13 cellular contexts compared by ENCODE assay signal in the genomic region with DNA sequence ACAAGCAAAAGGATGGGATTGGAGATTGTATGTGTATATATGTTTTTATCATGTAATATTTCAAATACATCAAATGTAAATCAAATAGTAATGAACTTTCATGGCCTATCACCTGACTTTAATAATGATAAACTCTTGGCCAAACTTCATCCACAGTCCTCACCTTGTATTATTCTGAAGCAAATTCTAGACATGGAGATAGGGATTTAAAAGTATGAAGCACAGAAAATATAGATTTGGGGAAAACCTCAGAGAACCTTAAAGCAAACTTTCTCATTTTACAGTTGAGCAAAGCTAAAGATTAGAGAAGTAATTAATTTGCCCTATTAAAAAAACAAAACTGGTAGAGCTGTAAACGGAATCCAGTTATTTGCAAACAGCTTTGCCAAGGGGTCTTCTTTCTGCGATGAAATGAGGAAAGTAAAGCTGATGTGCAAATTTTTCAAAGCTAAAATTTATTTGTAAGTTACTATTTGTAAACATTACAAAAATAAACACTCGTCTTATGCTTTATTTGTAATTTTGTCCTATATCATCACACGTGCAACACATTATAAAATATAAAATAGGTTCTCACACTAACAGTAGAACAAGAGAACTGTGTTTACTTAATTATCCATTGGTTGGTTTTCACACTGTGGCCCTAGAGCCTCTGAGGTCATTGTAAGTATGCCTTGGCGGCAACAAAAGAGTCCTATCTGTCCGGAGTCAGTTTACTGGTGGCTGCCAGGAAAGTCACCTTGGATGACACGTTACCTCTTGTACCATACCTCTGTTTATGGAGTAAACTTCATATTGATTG. TPM values are rescaled to one million over a fixed set of nuclear protein-coding genes. Genes with fewer than 3 reads are reported as not detected.
DNase-seq lines count a peak whose midpoint lies in the region; ATAC-seq and TF ChIP-seq lines count a peak whose summit lies in the region.
"Had no signal": no experiment of that assay in that cellular context is flagged by ENCODE, and none has a peak within 500 bp of the region (broad histone marks: within the 10 kb centered on the region; RNA-seq: fewer than 3 reads in every experiment).

No MANE protein-coding gene starts in this region.

- 92 to 96% methylated on average over 7 of the region's 7 CpGs for WGBS in thyroid gland, 2 donors

- intact Hi-C loops in thyroid gland (cut with DNase I), result no loop called here

- peaks cover 0 to 4% of the 10 kb centered on the region in 2 donors for H3K4me1 ChIP-seq in thyroid gland

- CTCF ChIA-PET in AG04450 (lab: Charles Lee), result interaction anchor here (1.1 to 1.6 kb wide), 2 partner anchors 18 to 29 kb away, joined by 3 to 6 read pairs; a partner anchor contains a TSS

- POLR2A ChIA-PET in AG04450 (lab: Yijun Ruan, JAX), result interaction anchor here (0.7 kb wide), 1 partner anchor 30 kb away, joined by 3 read pairs; no protein-coding TSS in a partner anchor

- no peaks in the 10 kb centered on the region for H3K36me3 ChIP-seq in brain microvascular endothelial cell (replicated peaks)
- H3K36me3 ChIP-seq in thyroid gland, result no peaks in the 10 kb centered on the region

- H3K27ac Mint-ChIP-seq in HFFc6, result peak overlapping the region; percentile 93
- peak overlapping the region; percentile 59 for H3K27ac Mint-ChIP-seq in mesothelial cell of epicardium
- no peak overlapping the region for H3K27ac Mint-ChIP-seq in T-helper 17 cell
- H3K27ac Mint-ChIP-seq: memory B cell had no signal

- H3K4me1 Mint-ChIP-seq in HFFc6 (ENCODE audit: low read depth) (peaks cover 18% of the 10 kb centered on the region), mesothelial cell of epicardium (peaks cover 13% of the 10 kb centered on the region), T-helper 17 cell (peaks cover 6% of the 10 kb centered on the region)

- H3K9me3 ChIP-seq in AG04450 (ENCODE audit: control insufficient read depth, insufficient read depth, low read length) (no peaks in the 10 kb centered on the region; the same call in 1 of the 2 replicates), T-helper 17 cell (ENCODE audit: control insufficient read depth, low read length, poor library complexity, severe bottlenecking) (no peaks in the 10 kb centered on the region), thyroid gland (no peaks in the 10 kb centered on the region)

- TF ChIP-seq POLR2A in thyroid gland (IDR thresholded peaks at IDR 0.05), result no peak

- TF ChIP-seq CTCF in AG04450 (IDR thresholded peaks at IDR 0.05; ENCODE audit: low read depth, low read length), result no peak
- no peak for TF ChIP-seq CTCF in HFFc6 (IDR thresholded peaks at IDR 0.05)
- TF ChIP-seq CTCF in brain microvascular endothelial cell (IDR thresholded peaks at IDR 0.05; ENCODE audit: low read depth, low read length, missing control alignments), result no peak
- no peak for TF ChIP-seq CTCF in mesothelial cell of epicardium (IDR thresholded peaks at IDR 0.05; ENCODE audit: unreplicated experiment)
- no peak for TF ChIP-seq CTCF in thyroid gland (IDR thresholded peaks at IDR 0.05)

- in situ Hi-C loops in brain microvascular endothelial cell (cut with HindIII; ENCODE audit: low pct_ligation_motif_present, low sequenced_read_pairs), result no loop called here

- DNase-seq in AG04450 (ENCODE audit: low read depth, low spot score), result no peak
- DNase-seq in HFFc6, result no peak
- DNase-seq in brain microvascular endothelial cell, result no peak
- no peak for DNase-seq in mesothelial cell of epicardium (ENCODE audit: low spot score in 2 of 2, unreplicated experiment in 2 of 2)
- DNase-seq in T-helper 17 cell, result no peak
- no peak for DNase-seq in thyroid gland
- no peak for DNase-seq in putamen (ENCODE audit: low spot score)
- DNase-seq: H7; stimulated activated naive CD4-positive, alpha-beta T cell had no signal

- H3K27ac ChIP-seq in AG04450 (ENCODE audit: low read depth, low read length), result peak overlapping the region; percentile 54
- peak overlapping the region; percentile 77 for H3K27ac ChIP-seq in brain microvascular endothelial cell
- H3K27ac ChIP-seq in thyroid gland, result no peak overlapping the region
- H3K27ac ChIP-seq: cardiac muscle cell had no signal

- H3K4me3 Mint-ChIP-seq in HFFc6, result peak overlapping the region; percentile 71
- no peak overlapping the region for H3K4me3 Mint-ChIP-seq in mesothelial cell of epicardium
- no peak overlapping the region for H3K4me3 Mint-ChIP-seq in T-helper 17 cell
- H3K4me3 Mint-ChIP-seq: memory B cell had no signal

- no peak for ATAC-seq in T-helper 17 cell
- no peak for ATAC-seq in GM18870 (IDR thresholded peaks at IDR 0.05; ENCODE audit: unreplicated experiment)

- H3K4me3 ChIP-seq in AG04450 (ENCODE audit: low read depth, low read length) (no peak overlapping the region), brain microvascular endothelial cell (ENCODE audit: low read depth, low read length) (no peak overlapping the region), thyroid gland (replicated peaks in 1 of 3) (no peak overlapping the region)
- H3K4me3 ChIP-seq: cardiac muscle cell had no signal

- H3K27me3 Mint-ChIP-seq in HFFc6 (ENCODE audit: insufficient read depth) (peaks cover 3% of the 10 kb centered on the region; the same call in 1 of the 2 replicates), mesothelial cell of epicardium (ENCODE audit: low read depth) (no peaks in the 10 kb centered on the region), T-helper 17 cell (no peaks in the 10 kb centered on the region)
- H3K27me3 Mint-ChIP-seq: memory B cell, progenitor cell of endocrine pancreas had no signal

- H3K9me3 Mint-ChIP-seq in HFFc6 (no peaks in the 10 kb centered on the region), mesothelial cell of epicardium (no peaks in the 10 kb centered on the region)
- H3K9me3 Mint-ChIP-seq: memory B cell had no signal

- H3K36me3 Mint-ChIP-seq in HFFc6 (ENCODE audit: low read depth) (peaks cover 8% of the 10 kb centered on the region; the same call in 1 of the 2 replicates), mesothelial cell of epicardium (peaks cover 14% of the 10 kb centered on the region), T-helper 17 cell (ENCODE audit: low read depth) (peaks cover 5% of the 10 kb centered on the region)

- no peaks in the 10 kb centered on the region for H3K27me3 ChIP-seq in AG04450 (ENCODE audit: control insufficient read depth, insufficient read depth, low read length)
- H3K27me3 ChIP-seq in brain microvascular endothelial cell (replicated peaks), result no peaks in the 10 kb centered on the region
- no peaks in the 10 kb centered on the region for H3K27me3 ChIP-seq in thyroid gland
- H3K27me3 ChIP-seq: cardiac muscle cell had no signal

RNA-seq across cellular contexts. Expression of a gene that starts 20.0 kb away (rescaled TPM):
- polyA plus RNA-seq in AG04450 (2011; rRNA removed), result 1.5 and 2.9 TPM in 2 replicates
- polyA minus RNA-seq in AG04450 (2011; rRNA and poly(A)+ RNA removed), result 1.2 and 3.0 TPM in 2 replicates
- 10 to 100 TPM in 5 of 6 experiments, 1 to 10 TPM in 1; 5.3 to 12.5 (median 11.4) TPM for total RNA-seq in HFFc6 (2021; fragmentation: NEBNext Ultra II Directional; extraction: Animal tissue kit (Norgen Biotek cat#: 25700))
- total RNA-seq in mesothelial cell of epicardium, result 5.1 to 5.7 TPM (median 5.5 TPM) in 3 replicates
- total RNA-seq in T-helper 17 cell, result under 1 TPM; 0.08 to 0.12 TPM
- total RNA-seq in thyroid gland, result under 1 TPM; 0.05 to 0.42 (median 0.18) TPM

RNA-seq across cellular contexts. Expression of a gene that starts 29.1 kb away (rescaled TPM):
- polyA plus RNA-seq in AG04450 (2011; rRNA removed), result 10.8 and 15.0 TPM in 2 replicates
- 10.4 and 12.9 TPM in 2 replicates for polyA minus RNA-seq in AG04450 (2011; rRNA and poly(A)+ RNA removed)
- total RNA-seq in HFFc6 (2021; fragmentation: NEBNext Ultra II Directional; extraction: Animal tissue kit (Norgen Biotek cat#: 25700)), result 10 to 100 TPM; 13.2 to 17.3 (median 14.6) TPM
- total RNA-seq in mesothelial cell of epicardium, result 24.5 to 26.4 TPM (median 25.3 TPM) in 3 replicates
- total RNA-seq in T-helper 17 cell, result 10 to 100 TPM; 24.0 to 29.4 TPM
- total RNA-seq in thyroid gland, result 10 to 100 TPM; 18.3 to 33.2 (median 28.7) TPM

Comparison
In these comparisons a context has a peak if more than half of its experiments do, and no peak if none do; other contexts are left out.
1. H3K27ac ChIP-seq: peak in AG04450 (single experiment) and brain microvascular endothelial cell (single experiment); none in thyroid gland (0 of 3).